Comparison of ENCODE assay signal across 8 cellular contexts in the genomic region with DNA sequence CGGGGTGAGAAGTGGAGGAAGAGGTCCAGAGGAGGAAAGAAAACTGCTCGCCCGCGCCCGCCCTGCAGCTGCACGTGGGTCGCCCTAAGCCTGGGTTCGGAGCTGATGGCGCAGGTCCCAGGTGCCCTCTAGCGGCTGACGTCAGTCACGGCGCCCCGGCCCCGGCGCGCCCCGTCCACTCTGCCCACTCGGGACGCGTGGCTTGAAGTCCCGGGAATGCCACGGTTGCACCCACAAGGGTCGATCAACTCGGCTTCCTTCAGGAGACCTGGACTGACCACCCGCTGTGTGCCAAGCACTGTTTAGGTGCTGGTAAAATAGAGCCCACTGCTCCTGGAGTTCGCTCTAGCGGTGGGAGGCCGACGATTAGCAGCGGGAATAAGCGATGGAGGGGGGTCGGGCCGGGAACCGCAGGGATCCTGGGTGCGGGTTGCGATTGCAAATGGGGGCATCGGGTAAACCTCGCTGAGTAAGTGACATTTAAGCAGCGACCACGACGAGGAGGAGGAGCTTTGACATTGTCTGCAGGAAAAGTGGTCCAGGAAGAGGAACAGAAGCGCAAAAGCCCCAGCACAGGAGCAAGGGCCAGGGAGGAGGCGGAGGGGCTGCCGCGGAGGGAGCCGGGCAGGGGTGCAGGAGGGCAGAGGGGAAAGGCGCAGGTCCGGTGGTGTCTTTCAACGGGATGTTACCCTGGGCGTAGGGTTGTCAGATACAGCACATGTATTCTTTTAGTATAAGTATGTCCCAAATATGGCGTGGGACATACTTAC. TPM values are rescaled to one million over a fixed set of nuclear protein-coding genes. Genes with fewer than 3 reads are reported as not detected.
DNase-seq lines count a peak whose midpoint lies in the region; ATAC-seq and TF ChIP-seq lines count a peak whose summit lies in the region.

No MANE protein-coding gene starts in this region.

- peak overlapping the region; percentile 56 to 85 for H3K9ac ChIP-seq in liver (ENCODE audit: low read depth in 1 of 2, low read length in 2 of 2)

- peak; percentile 75 for DNase-seq in ACHN
- peak; percentile 78 for DNase-seq in NCI-H345 (lab: John Stamatoyannopoulos, UW)
- DNase-seq in activated CD4-positive, alpha-beta T cell treated with anti-CD3 and anti-CD28 coated beads for 4 hours: peak; percentile 73 to 82
- peak; percentile 63 for DNase-seq in dedifferentiated amniotic fluid mesenchymal stem cell (ENCODE audit: extremely low spot score)
- DNase-seq in stimulated activated CD4-positive, alpha-beta T cell treated with anti-CD3 and anti-CD28 coated beads, Interleukin-2, amount 100 ng/mL, for 4 hours (ENCODE audit: low read depth): peak; percentile 69

- ATAC-seq in GM18517 (IDR thresholded peaks at IDR 0.05; ENCODE audit: unreplicated experiment): peak; percentile 39
- peak; percentile 55 for ATAC-seq in HG03097 (IDR thresholded peaks at IDR 0.05; ENCODE audit: low FRiP score, unreplicated experiment)

- peak; percentile 90 to 94 for TF ChIP-seq RAD21 in liver (IDR thresholded peaks at IDR 0.05)

- 8% methylated on average over 52 of the region's 52 CpGs for WGBS in liver

- TF ChIP-seq CTCF in liver (IDR thresholded peaks at IDR 0.05; ENCODE audit: low read depth, low read length, missing input control): peak; percentile 88

- H3K9me3 ChIP-seq in liver (ENCODE audit: control insufficient read depth in 4 of 4, low read length in 3 of 4): no peaks in the 10 kb centered on the region

- in situ Hi-C loops in ACHN (cut with HindIII; ENCODE audit: low pct_ligation_motif_present, low pct_unique_long_range_greater_than_20kb, low sequenced_read_pairs): no loop called here

- no peaks in the 10 kb centered on the region for H3K27me3 ChIP-seq in liver (ENCODE audit: control insufficient read depth in 4 of 4, insufficient read depth in 4 of 4, low read length in 3 of 4)

- no peaks in the 10 kb centered on the region for H3K36me3 ChIP-seq in liver (ENCODE audit: control insufficient read depth in 4 of 4, insufficient read depth in 3 of 4, low read depth in 1 of 4, low read length in 3 of 4)

- peak overlapping the region; percentile 53 to 61 (median 58) for H3K4me3 ChIP-seq in liver (ENCODE audit: low read depth in 1 of 3, low read length in 3 of 3)

- H3K27ac ChIP-seq in liver (ENCODE audit: low read depth in 1 of 2, low read length in 2 of 2): no peak overlapping the region

- H3K4me1 ChIP-seq in liver (ENCODE audit: control insufficient read depth in 4 of 4, insufficient read depth in 4 of 4, low read length in 3 of 4): peaks cover 5 to 38% (median 25%) of the 10 kb centered on the region in 4 donors

TF ChIP-seq in liver, 16 proteins besides CTCF, POLR2A, EP300 and RAD21:
- TF ChIP-seq JUND (IDR thresholded peaks at IDR 0.05): no peak
- TF ChIP-seq, protein P1, sequence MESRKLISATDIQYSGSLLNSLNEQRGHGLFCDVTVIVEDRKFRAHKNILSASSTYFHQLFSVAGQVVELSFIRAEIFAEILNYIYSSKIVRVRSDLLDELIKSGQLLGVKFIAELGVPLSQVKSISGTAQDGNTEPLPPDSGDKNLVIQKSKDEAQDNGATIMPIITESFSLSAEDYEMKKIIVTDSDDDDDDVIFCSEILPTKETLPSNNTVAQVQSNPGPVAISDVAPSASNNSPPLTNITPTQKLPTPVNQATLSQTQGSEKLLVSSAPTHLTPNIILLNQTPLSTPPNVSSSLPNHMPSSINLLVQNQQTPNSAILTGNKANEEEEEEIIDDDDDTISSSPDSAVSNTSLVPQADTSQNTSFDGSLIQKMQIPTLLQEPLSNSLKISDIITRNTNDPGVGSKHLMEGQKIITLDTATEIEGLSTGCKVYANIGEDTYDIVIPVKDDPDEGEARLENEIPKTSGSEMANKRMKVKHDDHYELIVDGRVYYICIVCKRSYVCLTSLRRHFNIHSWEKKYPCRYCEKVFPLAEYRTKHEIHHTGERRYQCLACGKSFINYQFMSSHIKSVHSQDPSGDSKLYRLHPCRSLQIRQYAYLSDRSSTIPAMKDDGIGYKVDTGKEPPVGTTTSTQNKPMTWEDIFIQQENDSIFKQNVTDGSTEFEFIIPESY (IDR thresholded peaks at IDR 0.05): no peak
- no peak for TF ChIP-seq NR2F2 (IDR thresholded peaks at IDR 0.05)
- no peak for TF ChIP-seq TAF1 (conservative IDR thresholded peaks at IDR 0.05)
- TF ChIP-seq YY1 (IDR thresholded peaks at IDR 0.05): peak; percentile 44
- TF ChIP-seq, protein P2, sequence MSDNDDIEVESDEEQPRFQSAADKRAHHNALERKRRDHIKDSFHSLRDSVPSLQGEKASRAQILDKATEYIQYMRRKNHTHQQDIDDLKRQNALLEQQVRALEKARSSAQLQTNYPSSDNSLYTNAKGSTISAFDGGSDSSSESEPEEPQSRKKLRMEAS (IDR thresholded peaks at IDR 0.05): peak; percentile 59
- TF ChIP-seq, protein P3, sequence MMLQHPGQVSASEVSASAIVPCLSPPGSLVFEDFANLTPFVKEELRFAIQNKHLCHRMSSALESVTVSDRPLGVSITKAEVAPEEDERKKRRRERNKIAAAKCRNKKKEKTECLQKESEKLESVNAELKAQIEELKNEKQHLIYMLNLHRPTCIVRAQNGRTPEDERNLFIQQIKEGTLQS (IDR thresholded peaks at IDR 0.05): no peak

RNA-seq across cellular contexts. Expression of a gene that starts 5.1 kb away (rescaled TPM):
- total RNA-seq in liver: 1 to 10 TPM; 5.3 to 5.6 TPM
- polyA plus RNA-seq in liver: 1 to 10 TPM; 3.1 to 3.3 TPM

RNA-seq across cellular contexts. Expression of a gene that starts 9.5 kb away (rescaled TPM):
- total RNA-seq in liver: 1 to 10 TPM; 2.4 to 6.4 TPM
- 1 to 10 TPM; 2.8 to 2.9 TPM for polyA plus RNA-seq in liver

RNA-seq across cellular contexts. Expression of a gene that starts 48.3 kb away (rescaled TPM):
- 10 to 100 TPM; 25.1 to 30.1 TPM for total RNA-seq in liver
- 10 to 100 TPM; 30.3 to 34.6 TPM for polyA plus RNA-seq in liver

RNA-seq across cellular contexts. Expression of a gene that starts 48.3 kb away (rescaled TPM):
- total RNA-seq in liver: 10 to 100 TPM in 1 of 2 donors, 1 to 10 TPM in 1; 6.3 to 12.6 TPM
- polyA plus RNA-seq in liver: 1 to 10 TPM; 2.0 to 4.1 TPM
